In genomic region chr6:159108438-159108985, GRCh38 we compare ENCODE assay signal across 1 cellular context.
TF ChIP-seq lines count a peak whose summit lies in the region.

No MANE protein-coding gene starts in this region.

TF ChIP-seq in K562, 482 proteins besides CTCF, POLR2A, EP300 and RAD21 (continued from another document):
- TF ChIP-seq ZNF280A (IDR thresholded peaks at IDR 0.05; ENCODE audit: low read depth, partially characterized antibody): no peak
- TF ChIP-seq ZNF407 (IDR thresholded peaks at IDR 0.05; ENCODE audit: low read depth): no peak
- TF ChIP-seq ATF7 (IDR thresholded peaks at IDR 0.05): peak; percentile 59
- TF ChIP-seq ZNF696 (CRISPR knock-in tag; conservative IDR thresholded peaks at IDR 0.05): no peak
- no peak for TF ChIP-seq JUND (IDR thresholded peaks at IDR 0.05; ENCODE audit: borderline replicate concordance, low read depth, low read length)
- 0 out of 3 replicates have a peak, but pooled peaks have one; percentile 12 for TF ChIP-seq JUND (tag; IDR thresholded peaks at IDR 0.05; ENCODE audit: borderline replicate concordance, low read depth, low read length)
- TF ChIP-seq ATF2 (CRISPR knock-in tag; IDR thresholded peaks at IDR 0.05): no peak
TF ChIP-seq in K562: peak in this region for 3.
